Comparison of ENCODE assay signal across 23 cellular contexts in the genomic region with DNA sequence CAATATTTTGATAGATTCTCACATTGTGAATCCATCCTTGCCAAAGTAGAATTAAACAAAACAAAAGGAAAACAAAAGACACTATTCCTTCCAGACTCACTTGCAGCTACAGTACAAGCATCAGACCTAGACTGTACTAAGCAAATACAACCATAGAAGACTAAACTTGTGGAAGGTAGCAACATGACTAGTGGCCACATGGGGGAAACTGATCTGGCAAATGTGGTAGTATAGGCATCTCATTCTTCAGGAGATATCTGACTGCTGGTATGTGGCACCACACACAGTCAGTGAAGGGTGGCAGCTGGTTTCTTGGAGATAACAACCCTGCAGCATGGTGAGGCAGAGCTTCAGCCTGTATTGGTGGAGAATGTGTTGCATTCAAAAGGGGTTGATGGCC.
DNase-seq lines count a peak whose midpoint lies in the region; ATAC-seq, FAIRE-seq and TF ChIP-seq lines count a peak whose summit lies in the region.
"Had no signal": no experiment of that assay in that cellular context is flagged by ENCODE, and none has a peak within 500 bp of the region (broad histone marks: within the 10 kb centered on the region; RNA-seq: fewer than 3 reads in every experiment).

No MANE protein-coding gene starts in this region.

- FAIRE-seq in HepG2 (lab: Jason Lieb, UNC) (no peak), pancreas (lab: Jason Lieb, UNC) (no peak)
- FAIRE-seq: A204.1, GM12891, GM18507 had no signal

- CTCF ChIA-PET in HepG2 (lab: Yijun Ruan, JAX; ENCODE audit: low intra/inter-chr PET ratio, low total read pairs) = no interaction called here

- TF ChIP-seq EP300 in HepG2 (IDR thresholded peaks at IDR 0.05; ENCODE audit: low read depth in 2 of 2, low read length in 2 of 2) (no peak), HepG2 (CRISPR knock-in tag; IDR thresholded peaks at IDR 0.05; ENCODE audit: borderline replicate concordance) (no peak)

- H3K4me1 ChIP-seq in HepG2 (ENCODE audit: insufficient read depth, low read length) (no peaks in the 10 kb centered on the region), right lobe of liver (no peaks in the 10 kb centered on the region), pancreas (no peaks in the 10 kb centered on the region)

- no peaks in the 10 kb centered on the region for H4K20me1 ChIP-seq in HepG2 (ENCODE audit: insufficient read depth, low read length)

- no peak for DNase-seq in HepG2 (ENCODE audit: low spot score)
- DNase-seq in right lobe of liver = no peak
- peak; percentile 5 for DNase-seq in NAMALWA (ENCODE audit: low spot score)
- peak; percentile 25 for DNase-seq in myocyte (ENCODE audit: low read depth)
- no peak for DNase-seq in OCI-M2 (lab: John Stamatoyannopoulos, UW; ENCODE audit: unreplicated experiment)
- no peak for DNase-seq in NCI-H1105 treated with DMSO at 0.1 percent for 48 hours (lab: John Stamatoyannopoulos, UW)
- DNase-seq in NCI-H2081 treated with DMSO at 0.1 percent for 48 hours (lab: John Stamatoyannopoulos, UW) = no peak
- no peak for DNase-seq in pancreas
- DNase-seq: AML-193; C1 segment of cervical spinal cord; Calu3; CD4-positive, alpha-beta memory T cell; COR-L47; DMS53; DMS79 treated with DMSO at 0.1 percent for 48 hours; GF-D8; GOT3; H7; HCEC 1CT had no signal

- no peaks in the 10 kb centered on the region for H3K36me3 ChIP-seq in HepG2 (replicated peaks in 1 of 2; ENCODE audit: control insufficient read depth in 1 of 2, insufficient read depth in 2 of 2, low read length in 2 of 2)
- no peaks in the 10 kb centered on the region for H3K36me3 ChIP-seq in right lobe of liver
- no peaks in the 10 kb centered on the region for H3K36me3 ChIP-seq in pancreas

- ATAC-seq in HepG2 (peak; percentile 59), right lobe of liver (no peak), pancreas (no peak)

- no peak overlapping the region for H2AFZ ChIP-seq in HepG2 (ENCODE audit: low read length)

- H3K9me3 ChIP-seq in HepG2 (ENCODE audit: low read length) (no peaks in the 10 kb centered on the region), right lobe of liver (no peaks in the 10 kb centered on the region), pancreas (no peaks in the 10 kb centered on the region)

- TF ChIP-seq RAD21 in HepG2 (CRISPR knock-in tag; IDR thresholded peaks at IDR 0.05) = no peak

- no peak overlapping the region for H3K4me2 ChIP-seq in HepG2 (ENCODE audit: low read depth, low read length)

- H3K79me2 ChIP-seq in HepG2 (ENCODE audit: insufficient read depth, low read length) = no peaks in the 10 kb centered on the region

- H3K27ac ChIP-seq in HepG2 (ENCODE audit: extremely low read length, insufficient read depth, low read length) = no peak overlapping the region
- no peak overlapping the region for H3K27ac ChIP-seq in right lobe of liver
- no peak overlapping the region for H3K27ac ChIP-seq in pancreas
- H3K27ac ChIP-seq: 22Rv1 had no signal

- H3K9ac ChIP-seq in HepG2 (ENCODE audit: insufficient read depth, low read depth, low read length) = no peak overlapping the region

- H3K4me3 ChIP-seq in HepG2 (replicated peaks in 1 of 3; ENCODE audit: insufficient read depth in 1 of 3, low read depth in 2 of 3, low read length in 3 of 3) (no peak overlapping the region), right lobe of liver (no peak overlapping the region), pancreas (no peak overlapping the region)

- H3K27me3 ChIP-seq in HepG2 (ENCODE audit: control insufficient read depth in 1 of 2, insufficient read depth in 2 of 2, low read length in 2 of 2) (no peaks in the 10 kb centered on the region), right lobe of liver (no peaks in the 10 kb centered on the region), pancreas (no peaks in the 10 kb centered on the region)

- in situ Hi-C loops in HepG2 (cut with HindIII; ENCODE audit: extremely low pct_ligation_motif_present, low pct_unique_long_range_greater_than_20kb) = no loop called here

- TF ChIP-seq POLR2A in HepG2 (IDR thresholded peaks at IDR 0.05; ENCODE audit: insufficient read depth in 1 of 2, low read depth in 2 of 2, low read length in 2 of 2) (no peak), right lobe of liver (IDR thresholded peaks at IDR 0.05) (no peak)

- BruUV-seq in HepG2 (replicated peaks; lab: Mats Ljungman, UMichigan) = no TSS peak

- POLR2A ChIA-PET in HepG2 (lab: Yijun Ruan, JAX) = no interaction called here

- TF ChIP-seq CTCF in HepG2 (CRISPR knock-in tag; IDR thresholded peaks at IDR 0.05) (no peak), right lobe of liver (IDR thresholded peaks at IDR 0.05) (no peak), pancreas (IDR thresholded peaks at IDR 0.05) (no peak)

- intact Hi-C loops in HepG2 (cut with micrococcal nuclease; ENCODE audit: unreplicated experiment) (no loop called here), right lobe of liver (cut with DNase I) (no loop called here), pancreas (cut with DNase I) (no loop called here)

TF ChIP-seq in HepG2, 621 proteins besides CTCF, POLR2A, EP300 and RAD21 (continues in another document):
- TF ChIP-seq RORA (CRISPR knock-in tag; IDR thresholded peaks at IDR 0.05) (no peak), MIER3 (CRISPR knock-in tag; IDR thresholded peaks at IDR 0.05; ENCODE audit: borderline replicate concordance) (no peak), TGIF2 (CRISPR knock-in tag; IDR thresholded peaks at IDR 0.05) (no peak), LCORL (IDR thresholded peaks at IDR 0.05) (no peak), LCORL (CRISPR knock-in tag; IDR thresholded peaks at IDR 0.05) (no peak), RFX1 (IDR thresholded peaks at IDR 0.05) (no peak), SRF (IDR thresholded peaks at IDR 0.05; ENCODE audit: low read depth, low read length) (no peak), ZZZ3 (CRISPR knock-in tag; IDR thresholded peaks at IDR 0.05; ENCODE audit: borderline replicate concordance) (no peak), EZH2 (conservative IDR thresholded peaks at IDR 0.05; ENCODE audit: low read depth, low read length) (no peak), FOXK2 (IDR thresholded peaks at IDR 0.05) (no peak), ZNF7 (CRISPR knock-in tag; IDR thresholded peaks at IDR 0.05) (no peak), NFE2 (CRISPR knock-in tag; IDR thresholded peaks at IDR 0.05) (no peak)
- TF ChIP-seq, protein P1, sequence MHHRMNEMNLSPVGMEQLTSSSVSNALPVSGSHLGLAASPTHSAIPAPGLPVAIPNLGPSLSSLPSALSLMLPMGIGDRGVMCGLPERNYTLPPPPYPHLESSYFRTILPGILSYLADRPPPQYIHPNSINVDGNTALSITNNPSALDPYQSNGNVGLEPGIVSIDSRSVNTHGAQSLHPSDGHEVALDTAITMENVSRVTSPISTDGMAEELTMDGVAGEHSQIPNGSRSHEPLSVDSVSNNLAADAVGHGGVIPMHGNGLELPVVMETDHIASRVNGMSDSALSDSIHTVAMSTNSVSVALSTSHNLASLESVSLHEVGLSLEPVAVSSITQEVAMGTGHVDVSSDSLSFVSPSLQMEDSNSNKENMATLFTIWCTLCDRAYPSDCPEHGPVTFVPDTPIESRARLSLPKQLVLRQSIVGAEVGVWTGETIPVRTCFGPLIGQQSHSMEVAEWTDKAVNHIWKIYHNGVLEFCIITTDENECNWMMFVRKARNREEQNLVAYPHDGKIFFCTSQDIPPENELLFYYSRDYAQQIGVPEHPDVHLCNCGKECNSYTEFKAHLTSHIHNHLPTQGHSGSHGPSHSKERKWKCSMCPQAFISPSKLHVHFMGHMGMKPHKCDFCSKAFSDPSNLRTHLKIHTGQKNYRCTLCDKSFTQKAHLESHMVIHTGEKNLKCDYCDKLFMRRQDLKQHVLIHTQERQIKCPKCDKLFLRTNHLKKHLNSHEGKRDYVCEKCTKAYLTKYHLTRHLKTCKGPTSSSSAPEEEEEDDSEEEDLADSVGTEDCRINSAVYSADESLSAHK (CRISPR knock-in tag; IDR thresholded peaks at IDR 0.05; ENCODE audit: borderline replicate concordance) = no peak
- TF ChIP-seq, protein P2, sequence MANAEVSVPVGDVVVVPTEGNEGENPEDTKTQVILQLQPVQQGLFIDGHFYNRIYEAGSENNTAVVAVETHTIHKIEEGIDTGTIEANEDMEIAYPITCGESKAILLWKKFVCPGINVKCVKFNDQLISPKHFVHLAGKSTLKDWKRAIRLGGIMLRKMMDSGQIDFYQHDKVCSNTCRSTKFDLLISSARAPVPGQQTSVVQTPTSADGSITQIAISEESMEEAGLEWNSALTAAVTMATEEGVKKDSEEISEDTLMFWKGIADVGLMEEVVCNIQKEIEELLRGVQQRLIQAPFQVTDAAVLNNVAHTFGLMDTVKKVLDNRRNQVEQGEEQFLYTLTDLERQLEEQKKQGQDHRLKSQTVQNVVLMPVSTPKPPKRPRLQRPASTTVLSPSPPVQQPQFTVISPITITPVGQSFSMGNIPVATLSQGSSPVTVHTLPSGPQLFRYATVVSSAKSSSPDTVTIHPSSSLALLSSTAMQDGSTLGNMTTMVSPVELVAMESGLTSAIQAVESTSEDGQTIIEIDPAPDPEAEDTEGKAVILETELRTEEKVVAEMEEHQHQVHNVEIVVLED (CRISPR knock-in tag; IDR thresholded peaks at IDR 0.05; ENCODE audit: borderline replicate concordance) = no peak
- TF ChIP-seq, protein P3, sequence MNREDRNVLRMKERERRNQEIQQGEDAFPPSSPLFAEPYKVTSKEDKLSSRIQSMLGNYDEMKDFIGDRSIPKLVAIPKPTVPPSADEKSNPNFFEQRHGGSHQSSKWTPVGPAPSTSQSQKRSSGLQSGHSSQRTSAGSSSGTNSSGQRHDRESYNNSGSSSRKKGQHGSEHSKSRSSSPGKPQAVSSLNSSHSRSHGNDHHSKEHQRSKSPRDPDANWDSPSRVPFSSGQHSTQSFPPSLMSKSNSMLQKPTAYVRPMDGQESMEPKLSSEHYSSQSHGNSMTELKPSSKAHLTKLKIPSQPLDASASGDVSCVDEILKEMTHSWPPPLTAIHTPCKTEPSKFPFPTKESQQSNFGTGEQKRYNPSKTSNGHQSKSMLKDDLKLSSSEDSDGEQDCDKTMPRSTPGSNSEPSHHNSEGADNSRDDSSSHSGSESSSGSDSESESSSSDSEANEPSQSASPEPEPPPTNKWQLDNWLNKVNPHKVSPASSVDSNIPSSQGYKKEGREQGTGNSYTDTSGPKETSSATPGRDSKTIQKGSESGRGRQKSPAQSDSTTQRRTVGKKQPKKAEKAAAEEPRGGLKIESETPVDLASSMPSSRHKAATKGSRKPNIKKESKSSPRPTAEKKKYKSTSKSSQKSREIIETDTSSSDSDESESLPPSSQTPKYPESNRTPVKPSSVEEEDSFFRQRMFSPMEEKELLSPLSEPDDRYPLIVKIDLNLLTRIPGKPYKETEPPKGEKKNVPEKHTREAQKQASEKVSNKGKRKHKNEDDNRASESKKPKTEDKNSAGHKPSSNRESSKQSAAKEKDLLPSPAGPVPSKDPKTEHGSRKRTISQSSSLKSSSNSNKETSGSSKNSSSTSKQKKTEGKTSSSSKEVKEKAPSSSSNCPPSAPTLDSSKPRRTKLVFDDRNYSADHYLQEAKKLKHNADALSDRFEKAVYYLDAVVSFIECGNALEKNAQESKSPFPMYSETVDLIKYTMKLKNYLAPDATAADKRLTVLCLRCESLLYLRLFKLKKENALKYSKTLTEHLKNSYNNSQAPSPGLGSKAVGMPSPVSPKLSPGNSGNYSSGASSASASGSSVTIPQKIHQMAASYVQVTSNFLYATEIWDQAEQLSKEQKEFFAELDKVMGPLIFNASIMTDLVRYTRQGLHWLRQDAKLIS (CRISPR knock-in tag; IDR thresholded peaks at IDR 0.05) = no peak

Comparison
In these comparisons a context has a peak if more than half of its experiments do, and no peak if none do; other contexts are left out.
1. DNase-seq: peak in NAMALWA (single experiment) and myocyte (single experiment); none in HepG2 (single experiment), right lobe of liver (0 of 3), OCI-M2 (single experiment), NCI-H1105 treated with DMSO at 0.1 percent for 48 hours (single experiment), NCI-H2081 treated with DMSO at 0.1 percent for 48 hours (single experiment) and pancreas (0 of 6).